In the genomic region with DNA sequence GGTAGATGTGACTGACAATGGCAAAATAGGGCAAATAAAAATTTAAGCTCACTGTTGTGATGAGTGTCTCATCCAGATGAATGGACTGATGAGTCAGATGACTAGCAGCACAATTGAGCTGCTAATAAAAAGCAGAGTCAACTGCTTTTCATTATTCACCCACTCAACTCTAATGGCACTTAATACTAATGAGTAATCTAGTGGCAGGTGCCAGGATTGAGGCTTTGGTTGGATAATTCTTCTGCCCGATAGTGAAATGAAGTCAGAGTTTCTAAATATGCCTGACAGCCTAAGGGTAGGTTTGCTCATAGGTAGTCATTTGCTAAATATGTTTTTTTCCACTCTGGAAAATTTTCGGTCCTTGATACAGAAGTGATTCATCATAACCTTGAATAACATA, we compare ENCODE assay signal across 9 cellular contexts. TPM values are rescaled to one million over a fixed set of nuclear protein-coding genes. Genes with fewer than 3 reads are reported as not detected.
DNase-seq lines count a peak whose midpoint lies in the region; ATAC-seq and TF ChIP-seq lines count a peak whose summit lies in the region.
"Had no signal": no experiment of that assay in that cellular context is flagged by ENCODE, and none has a peak within 500 bp of the region (broad histone marks: within the 10 kb centered on the region; RNA-seq: fewer than 3 reads in every experiment).

No MANE protein-coding gene starts in this region.

- peaks cover 59% of the 10 kb centered on the region for H3K4me1 Mint-ChIP-seq in activated T-cell treated with anti-CD3 and anti-CD28 coated beads, Interleukin-2, amount 50 U/mL, for 4 hours (ENCODE audit: low read depth)
- peaks cover 30% of the 10 kb centered on the region for H3K4me1 Mint-ChIP-seq in T-helper 17 cell
- H3K4me1 Mint-ChIP-seq in stimulated activated naive CD8-positive, alpha-beta T cell treated with anti-CD3 and anti-CD28 coated beads, Interleukin-15, amount 100 ng/mL, for 72 hours = peaks cover 52% of the 10 kb centered on the region

- peaks cover 42% of the 10 kb centered on the region for H3K36me3 ChIP-seq in effector memory CD4-positive, alpha-beta T cell (ENCODE audit: control insufficient read depth, insufficient read depth, low read length)

- ATAC-seq in activated T-cell treated with anti-CD3 and anti-CD28 coated beads, Interleukin-2, amount 50 U/mL, for 4 hours = peak; percentile 56 to 59
- no peak for ATAC-seq in T-helper 17 cell
- ATAC-seq in stimulated activated naive CD8-positive, alpha-beta T cell treated with anti-CD3 and anti-CD28 coated beads, Interleukin-15, amount 100 ng/mL, for 72 hours = peak; percentile 63
- ATAC-seq in GM18520 (IDR thresholded peaks at IDR 0.05; ENCODE audit: unreplicated experiment) = no peak

- H3K4me3 ChIP-seq in fibroblast of villous mesenchyme (ENCODE audit: low read depth, low read length) = no peak overlapping the region
- no peak overlapping the region for H3K4me3 ChIP-seq in effector memory CD4-positive, alpha-beta T cell (ENCODE audit: insufficient read depth, low read depth, low read length, poor library complexity, severe bottlenecking)
- H3K4me3 ChIP-seq: right lobe of liver had no signal

- H3K4me1 ChIP-seq in effector memory CD4-positive, alpha-beta T cell (ENCODE audit: control insufficient read depth, insufficient read depth, low read length, poor library complexity, severe bottlenecking) = peaks cover 3% of the 10 kb centered on the region

- H3K27ac Mint-ChIP-seq in T-helper 17 cell = peak overlapping the region; percentile 21
- peak overlapping the region; percentile 93 to 98 for H3K27ac Mint-ChIP-seq in stimulated activated naive CD8-positive, alpha-beta T cell treated with anti-CD3 and anti-CD28 coated beads, Interleukin-15, amount 100 ng/mL, for 72 hours

- peak overlapping the region; percentile 92 for H3K4me3 Mint-ChIP-seq in activated T-cell treated with anti-CD3 and anti-CD28 coated beads, Interleukin-2, amount 50 U/mL, for 4 hours
- no peak overlapping the region for H3K4me3 Mint-ChIP-seq in T-helper 17 cell
- peak overlapping the region; percentile 81 to 91 for H3K4me3 Mint-ChIP-seq in stimulated activated naive CD8-positive, alpha-beta T cell treated with anti-CD3 and anti-CD28 coated beads, Interleukin-15, amount 100 ng/mL, for 72 hours

- no peak for TF ChIP-seq CTCF in fibroblast of villous mesenchyme (IDR thresholded peaks at IDR 0.05; ENCODE audit: insufficient read depth, low read depth, low read length)

- H3K9me3 ChIP-seq in T-helper 17 cell (ENCODE audit: control insufficient read depth, low read length, poor library complexity, severe bottlenecking) = peaks cover 3% of the 10 kb centered on the region
- H3K9me3 ChIP-seq in effector memory CD4-positive, alpha-beta T cell (ENCODE audit: control insufficient read depth, low read length) = no peaks in the 10 kb centered on the region
- H3K9me3 ChIP-seq: right lobe of liver had no signal

- H3K27me3 ChIP-seq in effector memory CD4-positive, alpha-beta T cell (replicated peaks; ENCODE audit: control insufficient read depth, insufficient read depth, low read length, poor library complexity, severe bottlenecking) = no peaks in the 10 kb centered on the region
- H3K27me3 ChIP-seq: right lobe of liver had no signal

- no peak for DNase-seq in activated T-cell treated with anti-CD3 and anti-CD28 coated beads, Interleukin-2, amount 50 U/mL, for 4 hours
- no peak for DNase-seq in activated T-cell treated with anti-CD3 and anti-CD28 coated beads, Interleukin-2, amount 50 U/mL, for 48 hours
- DNase-seq in T-helper 17 cell (no peak), fibroblast of villous mesenchyme (ENCODE audit: low read depth) (peak; percentile 43), NCI-H2171 (lab: John Stamatoyannopoulos, UW) (no peak)
- no peak for DNase-seq in stimulated activated naive CD8-positive, alpha-beta T cell treated with anti-CD3 and anti-CD28 coated beads, Interleukin-15, amount 100 ng/mL, for 72 hours
- DNase-seq in effector memory CD4-positive, alpha-beta T cell = no peak
- DNase-seq: right lobe of liver had no signal

- H3K36me3 Mint-ChIP-seq in activated T-cell treated with anti-CD3 and anti-CD28 coated beads, Interleukin-2, amount 50 U/mL, for 4 hours (ENCODE audit: insufficient read depth) = peaks cover 32% of the 10 kb centered on the region
- peaks cover 8% of the 10 kb centered on the region for H3K36me3 Mint-ChIP-seq in T-helper 17 cell (ENCODE audit: low read depth)

- no peaks in the 10 kb centered on the region for H3K27me3 Mint-ChIP-seq in activated T-cell treated with anti-CD3 and anti-CD28 coated beads, Interleukin-2, amount 50 U/mL, for 4 hours (ENCODE audit: low read depth)
- no peaks in the 10 kb centered on the region for H3K27me3 Mint-ChIP-seq in T-helper 17 cell
- H3K27me3 Mint-ChIP-seq in stimulated activated naive CD8-positive, alpha-beta T cell treated with anti-CD3 and anti-CD28 coated beads, Interleukin-15, amount 100 ng/mL, for 72 hours = no peaks in the 10 kb centered on the region

- H3K27ac ChIP-seq in effector memory CD4-positive, alpha-beta T cell (ENCODE audit: insufficient read depth, low read length, poor library complexity, severe bottlenecking) = no peak overlapping the region
- H3K27ac ChIP-seq: right lobe of liver had no signal

- H3K9me3 Mint-ChIP-seq in activated T-cell treated with anti-CD3 and anti-CD28 coated beads, Interleukin-2, amount 50 U/mL, for 4 hours = no peaks in the 10 kb centered on the region
- no peaks in the 10 kb centered on the region for H3K9me3 Mint-ChIP-seq in stimulated activated naive CD8-positive, alpha-beta T cell treated with anti-CD3 and anti-CD28 coated beads, Interleukin-15, amount 100 ng/mL, for 72 hours

RNA-seq across cellular contexts. Expression of a gene that starts 10.4 kb away (rescaled TPM):
- 100 to 1,000 TPM; 150 to 198 (median 166) TPM for total RNA-seq in activated T-cell treated with anti-CD3 and anti-CD28 coated beads, Interleukin-2, amount 50 U/mL, for 4 hours
- total RNA-seq in T-helper 17 cell (100 to 1,000 TPM; 423 to 453 TPM), fibroblast of villous mesenchyme (124 and 159 TPM in 2 replicates)

RNA-seq across cellular contexts. Expression of a gene that starts 34.9 kb away (rescaled TPM):
- 1 to 10 TPM; 1.7 to 2.2 (median 2.1) TPM for total RNA-seq in activated T-cell treated with anti-CD3 and anti-CD28 coated beads, Interleukin-2, amount 50 U/mL, for 4 hours
- total RNA-seq in T-helper 17 cell (1 to 10 TPM; 1.2 to 1.3 TPM), fibroblast of villous mesenchyme (1.6 and 2.6 TPM in 2 replicates)

Comparison
In these comparisons a context has a peak if more than half of its experiments do, and no peak if none do; other contexts are left out.
1. ATAC-seq: peak in activated T-cell treated with anti-CD3 and anti-CD28 coated beads, Interleukin-2, amount 50 U/mL, for 4 hours (2 of 2) and stimulated activated naive CD8-positive, alpha-beta T cell treated with anti-CD3 and anti-CD28 coated beads, Interleukin-15, amount 100 ng/mL, for 72 hours (single experiment); none in T-helper 17 cell (single experiment) and GM18520 (single experiment).